Comparison of ENCODE assay signal across 9 cellular contexts in genomic region chr3:20041197-20041780, GRCh38. TPM values are rescaled to one million over a fixed set of nuclear protein-coding genes. Genes with fewer than 3 reads are reported as not detected.
DNase-seq lines count a peak whose midpoint lies in the region; ATAC-seq, FAIRE-seq and TF ChIP-seq lines count a peak whose summit lies in the region.
"Had no signal": no experiment of that assay in that cellular context is flagged by ENCODE, and none has a peak within 500 bp of the region (broad histone marks: within the 10 kb centered on the region; RNA-seq: fewer than 3 reads in every experiment).

No MANE protein-coding gene starts in this region.

- peaks cover 50% of the 10 kb centered on the region for H3K4me1 Mint-ChIP-seq in activated naive CD4-positive, alpha-beta T cell treated with anti-CD3 and anti-CD28 coated beads for 36 hours (ENCODE audit: low read depth)

- ATAC-seq in GM21515 (IDR thresholded peaks at IDR 0.05; ENCODE audit: unreplicated experiment) = peak; percentile 51

- intact Hi-C loops in activated naive CD4-positive, alpha-beta T cell treated with anti-CD3 and anti-CD28 coated beads for 36 hours (cut with micrococcal nuclease) = loop anchor here (1.0 to 5.0 kb wide), 3 partner anchors 13 to 1169 kb away; no protein-coding TSS in a partner anchor

- no peaks in the 10 kb centered on the region for H3K27me3 Mint-ChIP-seq in activated naive CD4-positive, alpha-beta T cell treated with anti-CD3 and anti-CD28 coated beads for 36 hours (ENCODE audit: low read depth)

- H3K9me3 Mint-ChIP-seq in activated naive CD4-positive, alpha-beta T cell treated with anti-CD3 and anti-CD28 coated beads for 36 hours = no peaks in the 10 kb centered on the region

- no peaks in the 10 kb centered on the region for H3K36me3 Mint-ChIP-seq in activated naive CD4-positive, alpha-beta T cell treated with anti-CD3 and anti-CD28 coated beads for 36 hours (ENCODE audit: low read depth)

- CTCF ChIA-PET in activated naive CD4-positive, alpha-beta T cell treated with anti-CD3 and anti-CD28 coated beads for 36 hours (lab: Charles Lee) = interaction anchor here (0.7 to 2.3 kb wide), 6 partner anchors 14 to 145 kb away, joined by 3 to 9 read pairs (median 4); partner anchors contain the start of gene SGO1

- DNase-seq in D721Med (ENCODE audit: insufficient read length, low spot score) (no peak), SHP77 treated with DMSO at 0.1 percent for 48 hours (lab: John Stamatoyannopoulos, UW) (peak; percentile 49), germinal center (ENCODE audit: low spot score) (peak; percentile 62), nucleus accumbens (lab: John Stamatoyannopoulos, UW) (peak; percentile 11 to 96 (median 89))
- DNase-seq in activated naive CD4-positive, alpha-beta T cell treated with anti-CD3 and anti-CD28 coated beads for 36 hours = peak; percentile 87

- peak; percentile 14 for TF ChIP-seq CTCF in D721Med (IDR thresholded peaks at IDR 0.05; ENCODE audit: insufficient read depth, missing control alignments)

- H3K4me1 ChIP-seq in HUES64 (ENCODE audit: insufficient read depth, low read length) = peaks cover 16% of the 10 kb centered on the region

- peak overlapping the region; percentile 68 for H3K4me3 ChIP-seq in HUES64 (ENCODE audit: low read length)

- peaks cover 22% of the 10 kb centered on the region for H3K27me3 ChIP-seq in HUES64 (ENCODE audit: insufficient read depth, low read length)

- peak overlapping the region; percentile 95 for H3K4me3 Mint-ChIP-seq in activated naive CD4-positive, alpha-beta T cell treated with anti-CD3 and anti-CD28 coated beads for 36 hours

- no peaks in the 10 kb centered on the region for H3K9me3 ChIP-seq in HUES64 (ENCODE audit: insufficient read depth, low read depth, low read length)

- peak overlapping the region; percentile 92 for H3K27ac Mint-ChIP-seq in activated naive CD4-positive, alpha-beta T cell treated with anti-CD3 and anti-CD28 coated beads for 36 hours

- peak overlapping the region; percentile 36; the same call in 1 of the 2 replicates for H3K9ac ChIP-seq in HUES64 (ENCODE audit: low read depth, low read length)

- H3K27ac ChIP-seq in HUES64 (ENCODE audit: low read depth, low read length) (no peak overlapping the region), temporal lobe (ENCODE audit: low read depth, low read length) (peak overlapping the region; percentile 98)

- H3K36me3 ChIP-seq in HUES64 (ENCODE audit: insufficient read depth, low read length) = no peaks in the 10 kb centered on the region

- WGBS in HUES64 = 1% methylated on average over 28 of the region's 28 CpGs

- no peak for FAIRE-seq in D721Med (lab: Jason Lieb, UNC)

RNA-seq across cellular contexts. Expression of gene KAT2B, which starts 1.0 kb away (rescaled TPM):
- 1.8 TPM for polyA plus RNA-seq in HUES64 (2013, experiment 1 of 2)
- polyA plus RNA-seq in HUES64 (2013, experiment 2 of 2) = 2.5 TPM
- total RNA-seq in activated naive CD4-positive, alpha-beta T cell treated with anti-CD3 and anti-CD28 coated beads for 36 hours = 10 to 100 TPM in 1 of 2 experiments, 1 to 10 TPM in 1; 9.4 to 11.5 TPM
- total RNA-seq in temporal lobe = 14.5 TPM

RNA-seq across cellular contexts. Expression of gene PP2D1, which starts 29.2 kb away (rescaled TPM):
- not detected for polyA plus RNA-seq in HUES64 (2013, experiment 1 of 2)
- polyA plus RNA-seq in HUES64 (2013, experiment 2 of 2) = not detected
- not detected for total RNA-seq in activated naive CD4-positive, alpha-beta T cell treated with anti-CD3 and anti-CD28 coated beads for 36 hours
- total RNA-seq in temporal lobe = not detected
- total RNA-seq: pulmonary artery endothelial cell had no signal
